In genomic region chr17:31907342-31907975, GRCh38 we compare ENCODE assay signal across 10 cellular contexts. TPM values are rescaled to one million over a fixed set of nuclear protein-coding genes. Genes with fewer than 3 reads are reported as not detected.
A peak's percentile ranks its signal among the peaks of the same experiment; 100 is the strongest.
DNase-seq lines count a peak whose midpoint lies in the region; ATAC-seq and TF ChIP-seq lines count a peak whose summit lies in the region.
"Had no signal": no experiment of that assay in that cellular context is flagged by ENCODE, and none has a peak within 500 bp of the region (broad histone marks: within the 10 kb centered on the region; RNA-seq: fewer than 3 reads in every experiment).

No MANE protein-coding gene starts in this region.

- H3K9ac ChIP-seq in adipocyte (ENCODE audit: low read length) = no peak overlapping the region

- H3K27me3 ChIP-seq in AG04450 (ENCODE audit: control insufficient read depth, insufficient read depth, low read length) = no peaks in the 10 kb centered on the region
- H3K27me3 ChIP-seq in HAP-1 (ENCODE audit: low read depth) = no peaks in the 10 kb centered on the region
- H3K27me3 ChIP-seq in adipocyte (replicated peaks; ENCODE audit: control insufficient read depth, insufficient read depth, low read length) = no peaks in the 10 kb centered on the region

- H3K4me1 ChIP-seq in HAP-1 (peaks cover 10% of the 10 kb centered on the region), adipocyte (ENCODE audit: control insufficient read depth, insufficient read depth, low read length) (peaks cover 32% of the 10 kb centered on the region)
- H3K4me1 ChIP-seq: foreskin keratinocyte had no signal

- CTCF ChIA-PET in AG04450 (lab: Charles Lee) = interaction anchor here (1.0 to 1.4 kb wide), 2 partner anchors 350 to 471 kb away, joined by 3 to 5 read pairs; no protein-coding TSS in a partner anchor

- H3K36me3 ChIP-seq in HAP-1 (replicated peaks) (no peaks in the 10 kb centered on the region), adipocyte (ENCODE audit: control insufficient read depth, insufficient read depth, low read length, severe bottlenecking) (no peaks in the 10 kb centered on the region)

- peak; percentile 27 for ATAC-seq in left colon
- ATAC-seq in activated CD4-positive, CD25-positive, alpha-beta regulatory T cell treated with anti-CD3 and anti-CD28 coated beads, Interleukin-2, amount 50 U/mL, for 24 hours = no peak
- no peak for ATAC-seq in stimulated activated memory B cell treated with anti-CD40 and anti-IgM and Interleukin-4, amounts not matched to agents 10 μg/mL and 1 μg/mL and 100 μg/mL, for 72 hours
- ATAC-seq: foreskin keratinocyte had no signal

- TF ChIP-seq CTCF in AG04450 (IDR thresholded peaks at IDR 0.05; ENCODE audit: low read depth, low read length) = no peak
- no peak for TF ChIP-seq CTCF in progenitor cell of endocrine pancreas (IDR thresholded peaks at IDR 0.05; ENCODE audit: unreplicated experiment)

- peak; percentile 21 for DNase-seq in AG04450 (ENCODE audit: low read depth, low spot score)
- DNase-seq in HAP-1 (ENCODE audit: low spot score in 2 of 2) = peak; percentile 20 to 58
- DNase-seq in adipocyte (ENCODE audit: low read depth) = peak; percentile 77
- peak in 1 of 2 donors; percentile 46 for DNase-seq in left colon
- DNase-seq in progenitor cell of endocrine pancreas (ENCODE audit: low spot score, unreplicated experiment) = no peak
- no peak for DNase-seq in islet precursor cell
- DNase-seq: naive B cell had no signal

- no peaks in the 10 kb centered on the region for H3K9me3 Mint-ChIP-seq in progenitor cell of endocrine pancreas (ENCODE audit: low read depth)
- no peaks in the 10 kb centered on the region for H3K9me3 Mint-ChIP-seq in stimulated activated memory B cell treated with anti-CD40 and anti-IgM and Interleukin-4, amounts not matched to agents 10 μg/mL and 1 μg/mL and 100 μg/mL, for 72 hours

- in situ Hi-C loops in HAP-1 (cut with MboI; ENCODE audit: low sequenced_read_pairs) = no loop called here

- H3K4me3 Mint-ChIP-seq in progenitor cell of endocrine pancreas (ENCODE audit: low read depth) = no peak overlapping the region
- H3K4me3 Mint-ChIP-seq in stimulated activated memory B cell treated with anti-CD40 and anti-IgM and Interleukin-4, amounts not matched to agents 10 μg/mL and 1 μg/mL and 100 μg/mL, for 72 hours = no peak overlapping the region
- H3K4me3 Mint-ChIP-seq: naive B cell had no signal

- no peak overlapping the region for H3K4me3 ChIP-seq in AG04450 (ENCODE audit: low read depth, low read length)
- no peak overlapping the region for H3K4me3 ChIP-seq in HAP-1
- H3K4me3 ChIP-seq in adipocyte (ENCODE audit: low read length) = peak overlapping the region; percentile 17

- intact Hi-C loops in left colon (cut with DNase I, micrococcal nuclease) = no loop called here

- H3K27me3 Mint-ChIP-seq in progenitor cell of endocrine pancreas = no peaks in the 10 kb centered on the region
- peaks cover 47% of the 10 kb centered on the region for H3K27me3 Mint-ChIP-seq in stimulated activated memory B cell treated with anti-CD40 and anti-IgM and Interleukin-4, amounts not matched to agents 10 μg/mL and 1 μg/mL and 100 μg/mL, for 72 hours

- POLR2A ChIA-PET in AG04450 (lab: Yijun Ruan, JAX) = no interaction called here

- H3K36me3 Mint-ChIP-seq in progenitor cell of endocrine pancreas (ENCODE audit: insufficient read depth) = no peaks in the 10 kb centered on the region
- H3K36me3 Mint-ChIP-seq in stimulated activated memory B cell treated with anti-CD40 and anti-IgM and Interleukin-4, amounts not matched to agents 10 μg/mL and 1 μg/mL and 100 μg/mL, for 72 hours = no peaks in the 10 kb centered on the region
- H3K36me3 Mint-ChIP-seq: naive B cell had no signal

- no peak overlapping the region for H3K27ac ChIP-seq in AG04450 (ENCODE audit: low read depth, low read length)
- H3K27ac ChIP-seq: foreskin keratinocyte had no signal

- H3K9me3 ChIP-seq in AG04450 (ENCODE audit: control insufficient read depth, insufficient read depth, low read length) (no peaks in the 10 kb centered on the region), HAP-1 (no peaks in the 10 kb centered on the region), adipocyte (ENCODE audit: control insufficient read depth, low read length) (no peaks in the 10 kb centered on the region)

- no peaks in the 10 kb centered on the region for H3K4me1 Mint-ChIP-seq in progenitor cell of endocrine pancreas (ENCODE audit: low read depth)
- no peaks in the 10 kb centered on the region for H3K4me1 Mint-ChIP-seq in stimulated activated memory B cell treated with anti-CD40 and anti-IgM and Interleukin-4, amounts not matched to agents 10 μg/mL and 1 μg/mL and 100 μg/mL, for 72 hours
- H3K4me1 Mint-ChIP-seq: naive B cell had no signal

- H3K27ac Mint-ChIP-seq in progenitor cell of endocrine pancreas = no peak overlapping the region
- H3K27ac Mint-ChIP-seq in stimulated activated memory B cell treated with anti-CD40 and anti-IgM and Interleukin-4, amounts not matched to agents 10 μg/mL and 1 μg/mL and 100 μg/mL, for 72 hours = no peak overlapping the region

RNA-seq across cellular contexts. Expression of gene UTP6, which starts 6.0 kb away (rescaled TPM):
- polyA plus RNA-seq in AG04450 (2011; rRNA removed) = 33.3 and 44.4 TPM in 2 replicates
- polyA minus RNA-seq in AG04450 (2011; rRNA and poly(A)+ RNA removed) = 9.4 and 15.0 TPM in 2 replicates
- total RNA-seq in left colon (10 to 100 TPM; 36.4 to 37.0 TPM), progenitor cell of endocrine pancreas (83.6 and 87.5 TPM in 2 replicates)

RNA-seq across cellular contexts. Expression of gene SUZ12, which starts 29.3 kb away (rescaled TPM):
- 16.4 and 24.1 TPM in 2 replicates for polyA plus RNA-seq in AG04450 (2011; rRNA removed)
- 6.7 and 14.0 TPM in 2 replicates for polyA minus RNA-seq in AG04450 (2011; rRNA and poly(A)+ RNA removed)
- total RNA-seq in left colon (10 to 100 TPM; 21.7 to 23.0 TPM), progenitor cell of endocrine pancreas (37.5 and 38.3 TPM in 2 replicates)

RNA-seq across cellular contexts. Expression of gene COPRS, which starts 48.4 kb away (rescaled TPM):
- 55.2 and 61.1 TPM in 2 replicates for polyA plus RNA-seq in AG04450 (2011; rRNA removed)
- polyA minus RNA-seq in AG04450 (2011; rRNA and poly(A)+ RNA removed) = 31.3 and 31.6 TPM in 2 replicates
- total RNA-seq in left colon (10 to 100 TPM; 15.9 to 23.6 TPM), progenitor cell of endocrine pancreas (33.6 and 37.8 TPM in 2 replicates)

Comparison
In these comparisons a context has a peak if more than half of its experiments do, and no peak if none do; other contexts are left out.
1. DNase-seq: peak in AG04450 (single experiment), HAP-1 (2 of 2) and adipocyte (single experiment); none in progenitor cell of endocrine pancreas (single experiment) and islet precursor cell (single experiment).